Comparison of ENCODE assay signal across 19 cellular contexts in genomic region chr1:220347654-220348175, GRCh38.
A peak's percentile ranks its signal among the peaks of the same experiment; 100 is the strongest.
DNase-seq lines count a peak whose midpoint lies in the region; ATAC-seq and TF ChIP-seq lines count a peak whose summit lies in the region.
"Had no signal": no experiment of that assay in that cellular context is flagged by ENCODE, and none has a peak within 500 bp of the region (broad histone marks: within the 10 kb centered on the region; RNA-seq: fewer than 3 reads in every experiment).

No MANE protein-coding gene starts in this region.

- no TSS peak for BruUV-seq in PC-3 (replicated peaks; lab: Mats Ljungman, UMichigan)

- no peak for TF ChIP-seq CTCF in LNCaP clone FGC (IDR thresholded peaks at IDR 0.05; ENCODE audit: control insufficient read depth, extremely low read depth, insufficient read depth)
- TF ChIP-seq CTCF in PC-3 (conservative IDR thresholded peaks at IDR 0.05; ENCODE audit: low read depth, low read length), result no peak
- TF ChIP-seq CTCF in nephron progenitor cell (IDR thresholded peaks at IDR 0.05), result no peak
- TF ChIP-seq CTCF in RWPE1 (conservative IDR thresholded peaks at IDR 0.05; ENCODE audit: low read depth), result no peak

- H3F3A ChIP-seq in PC-3 (ENCODE audit: low read length, unreplicated experiment), result no peaks in the 10 kb centered on the region

- H3K4me1 Mint-ChIP-seq in nephron progenitor cell, result peaks cover 4% of the 10 kb centered on the region

- H3K9me3 Mint-ChIP-seq in nephron progenitor cell, result no peaks in the 10 kb centered on the region

- H3K4me3 Mint-ChIP-seq in nephron progenitor cell, result no peak overlapping the region

- H3K36me3 ChIP-seq in PC-3 (ENCODE audit: low read depth, low read length), result no peaks in the 10 kb centered on the region
- H3K36me3 ChIP-seq: BLaER1 treated with 17β-estradiol and CSF1 and Interleukin-3, amounts not matched to agents 10 nM and 100 nM; MG63; SJSA1 had no signal

- no peak overlapping the region for H3K27ac ChIP-seq in PC-3 (ENCODE audit: low read length)
- no peak overlapping the region for H3K27ac ChIP-seq in RWPE1
- H3K27ac ChIP-seq: 22Rv1; BLaER1 treated with 17β-estradiol and CSF1 and Interleukin-3, amounts not matched to agents 10 nM and 100 nM; SJSA1 had no signal

- H3K27ac Mint-ChIP-seq in nephron progenitor cell, result peak overlapping the region; percentile 6

- peak; percentile 40 for DNase-seq in DMS 273 (lab: John Stamatoyannopoulos, UW; ENCODE audit: unreplicated experiment)
- no peak for DNase-seq in DMS 273 treated with DMSO at 0.1 percent for 48 hours (lab: John Stamatoyannopoulos, UW)
- peak; percentile 22 for DNase-seq in LNCaP clone FGC (ENCODE audit: low read depth)
- peak; percentile 35 for DNase-seq in PC-3
- no peak for DNase-seq in nephron progenitor cell
- no peak for DNase-seq in RWPE1 (ENCODE audit: low spot score)
- DNase-seq in ACHN, result no peak
- DNase-seq: DMS153, MG63, NCI-H1105 treated with DMSO at 0.1 percent for 48 hours, NCI-H187 treated with DMSO at 0.1 percent for 48 hours, NCI-H226, NCI-H748 treated with DMSO at 0.1 percent for 48 hours, T-helper 9 cell had no signal

- peaks cover 48% of the 10 kb centered on the region for H3K27me3 ChIP-seq in PC-3 (ENCODE audit: low read length)
- H3K27me3 ChIP-seq: BLaER1 treated with 17β-estradiol and CSF1 and Interleukin-3, amounts not matched to agents 10 nM and 100 nM had no signal

- H3K4me3 ChIP-seq in LNCaP clone FGC (ENCODE audit: low read depth, low read length) (no peak overlapping the region), PC-3 (ENCODE audit: low read length) (no peak overlapping the region)
- H3K4me3 ChIP-seq: BLaER1 treated with 17β-estradiol and CSF1 and Interleukin-3, amounts not matched to agents 10 nM and 100 nM; MG63; SJSA1 had no signal

- in situ Hi-C loops in ACHN (cut with HindIII; ENCODE audit: low pct_ligation_motif_present, low pct_unique_long_range_greater_than_20kb, low sequenced_read_pairs), result no loop called here

- no peaks in the 10 kb centered on the region for H3K36me3 Mint-ChIP-seq in nephron progenitor cell (ENCODE audit: low read depth)

- no peaks in the 10 kb centered on the region for H3K9me3 ChIP-seq in PC-3 (ENCODE audit: low read length)
- H3K9me3 ChIP-seq: BLaER1 treated with 17β-estradiol and CSF1 and Interleukin-3, amounts not matched to agents 10 nM and 100 nM; MG63; SJSA1 had no signal

- H3K4me2 ChIP-seq in PC-3 (ENCODE audit: low read length), result no peak overlapping the region
- H3K4me2 ChIP-seq: BLaER1 treated with 17β-estradiol and CSF1 and Interleukin-3, amounts not matched to agents 10 nM and 100 nM had no signal

- POLR2A ChIA-PET in PC-3 (lab: Charles Lee; ENCODE audit: unreplicated experiment), result no interaction called here
- POLR2A ChIA-PET in RWPE1 (lab: Yijun Ruan, JAX; ENCODE audit: low non-redundant PET), result no interaction called here

- H3K4me1 ChIP-seq in PC-3 (ENCODE audit: insufficient read depth, low read length), result 0 out of 2 replicates have a peak, but pooled peaks cover 7% of the 10 kb centered on the region
- H3K4me1 ChIP-seq: BLaER1 treated with 17β-estradiol and CSF1 and Interleukin-3, amounts not matched to agents 10 nM and 100 nM; SJSA1 had no signal

- CTCF ChIA-PET in PC-3 (lab: Charles Lee), result no interaction called here
- CTCF ChIA-PET in RWPE1 (lab: Yijun Ruan, JAX), result interaction anchor here (0.6 to 0.7 kb wide), 2 partner anchors 44 to 70 kb away, joined by 3 to 5 read pairs; no protein-coding TSS in a partner anchor

- H4K20me1 ChIP-seq in PC-3 (ENCODE audit: low read length), result no peaks in the 10 kb centered on the region
- H4K20me1 ChIP-seq: BLaER1 treated with 17β-estradiol and CSF1 and Interleukin-3, amounts not matched to agents 10 nM and 100 nM had no signal

- no peaks in the 10 kb centered on the region for H3K79me2 ChIP-seq in PC-3 (ENCODE audit: low read length)

- H3K27me3 Mint-ChIP-seq in nephron progenitor cell (ENCODE audit: low read depth, poor library complexity), result no peaks in the 10 kb centered on the region

- no peak overlapping the region for H3K9ac ChIP-seq in PC-3 (ENCODE audit: low read length)
- H3K9ac ChIP-seq: BLaER1 treated with 17β-estradiol and CSF1 and Interleukin-3, amounts not matched to agents 10 nM and 100 nM had no signal

- intact Hi-C loops in PC-3 (cut with micrococcal nuclease), result no loop called here

- no peak overlapping the region for H2AFZ ChIP-seq in PC-3 (ENCODE audit: low read length)

- ATAC-seq in PC-3, result no peak
- ATAC-seq in GM18519 (IDR thresholded peaks at IDR 0.05; ENCODE audit: low FRiP score, unreplicated experiment), result no peak
- ATAC-seq: HCT116 had no signal

- no peaks in the 10 kb centered on the region for H3K9me2 ChIP-seq in PC-3 (replicated peaks; ENCODE audit: low read length)

Comparison
In these comparisons a context has a peak if more than half of its experiments do, and no peak if none do; other contexts are left out.
1. DNase-seq: peak in DMS 273 (single experiment), LNCaP clone FGC (single experiment) and PC-3 (single experiment); none in DMS 273 treated with DMSO at 0.1 percent for 48 hours (single experiment), nephron progenitor cell (single experiment), RWPE1 (single experiment) and ACHN (single experiment).